ENCODE assay signal across 9 cellular contexts in genomic region chr4:177229331-177229730, GRCh38.
DNase-seq lines count a peak whose midpoint lies in the region; ATAC-seq and TF ChIP-seq lines count a peak whose summit lies in the region.
"Had no signal": no experiment of that assay in that cellular context is flagged by ENCODE, and none has a peak within 500 bp of the region (broad histone marks: within the 10 kb centered on the region; RNA-seq: fewer than 3 reads in every experiment).

No MANE protein-coding gene starts in this region.

- H3K9me2 ChIP-seq in Loucy (replicated peaks; ENCODE audit: low read depth, low read length): no peaks in the 10 kb centered on the region

- H4K20me1 ChIP-seq in BLaER1 treated with 17β-estradiol and CSF1 and Interleukin-3, amounts not matched to agents 10 nM and 100 nM: no peaks in the 10 kb centered on the region
- H4K20me1 ChIP-seq in Loucy (ENCODE audit: insufficient read depth, low read length, poor library complexity, severe bottlenecking): no peaks in the 10 kb centered on the region

- in situ Hi-C loops in brain microvascular endothelial cell (cut with HindIII; ENCODE audit: low pct_ligation_motif_present, low sequenced_read_pairs): no loop called here

- no peak for TF ChIP-seq CTCF in Loucy (conservative IDR thresholded peaks at IDR 0.05; ENCODE audit: low read length)
- no peak for TF ChIP-seq CTCF in brain microvascular endothelial cell (IDR thresholded peaks at IDR 0.05; ENCODE audit: low read depth, low read length, missing control alignments)

- no peak overlapping the region for H3K4me3 ChIP-seq in BLaER1 treated with 17β-estradiol and CSF1 and Interleukin-3, amounts not matched to agents 10 nM and 100 nM
- H3K4me3 ChIP-seq in Loucy (ENCODE audit: low read length, poor library complexity, severe bottlenecking) (peak overlapping the region; percentile 68), brain microvascular endothelial cell (ENCODE audit: low read depth, low read length) (peak overlapping the region; percentile 27)

- peaks cover 0 to 5% (median 0%) of the 10 kb centered on the region in 11 experiments; a peak in 4 of 22 replicates for H3K9me3 ChIP-seq in BLaER1 treated with 17β-estradiol and CSF1 and Interleukin-3, amounts not matched to agents 10 nM and 100 nM (replicated peaks in 1 of 11)
- no peaks in the 10 kb centered on the region for H3K9me3 ChIP-seq in Loucy (ENCODE audit: insufficient read depth, low read depth, low read length)

- no peaks in the 10 kb centered on the region for H3K36me3 ChIP-seq in BLaER1 treated with 17β-estradiol and CSF1 and Interleukin-3, amounts not matched to agents 10 nM and 100 nM
- H3K36me3 ChIP-seq in Loucy (ENCODE audit: insufficient read depth, low read length) (no peaks in the 10 kb centered on the region), brain microvascular endothelial cell (replicated peaks) (no peaks in the 10 kb centered on the region)

- no peak for ATAC-seq in natural killer cell treated with Interleukin-12 subunit alpha and Interleukin-12 subunit beta and Interleukin-15 and Interleukin-18, amount 100 ng/mL, for 72 hours
- no peak for ATAC-seq in HG02852 (IDR thresholded peaks at IDR 0.05; ENCODE audit: unreplicated experiment)

- no peaks in the 10 kb centered on the region for H3K4me1 Mint-ChIP-seq in natural killer cell treated with Interleukin-12 subunit alpha and Interleukin-12 subunit beta and Interleukin-15 and Interleukin-18, amount 100 ng/mL, for 72 hours (ENCODE audit: low read depth in 2 of 2)

- peak overlapping the region in 1 of 11 experiments; percentile 27; a peak in 2 of 22 replicates for H3K27ac ChIP-seq in BLaER1 treated with 17β-estradiol and CSF1 and Interleukin-3, amounts not matched to agents 10 nM and 100 nM
- H3K27ac ChIP-seq in brain microvascular endothelial cell: peak overlapping the region; percentile 4

- H3K4me3 Mint-ChIP-seq in natural killer cell treated with Interleukin-12 subunit alpha and Interleukin-12 subunit beta and Interleukin-15 and Interleukin-18, amount 100 ng/mL, for 72 hours: peak overlapping the region; percentile 71

- no peaks in the 10 kb centered on the region for H3K9me3 Mint-ChIP-seq in natural killer cell treated with Interleukin-12 subunit alpha and Interleukin-12 subunit beta and Interleukin-15 and Interleukin-18, amount 100 ng/mL, for 72 hours

- H3K27ac Mint-ChIP-seq in natural killer cell treated with Interleukin-12 subunit alpha and Interleukin-12 subunit beta and Interleukin-15 and Interleukin-18, amount 100 ng/mL, for 72 hours: peak overlapping the region; percentile 27 to 32

- H3K36me3 Mint-ChIP-seq in natural killer cell treated with Interleukin-12 subunit alpha and Interleukin-12 subunit beta and Interleukin-15 and Interleukin-18, amount 100 ng/mL, for 72 hours: no peaks in the 10 kb centered on the region

- H3K4me2 ChIP-seq in BLaER1 treated with 17β-estradiol and CSF1 and Interleukin-3, amounts not matched to agents 10 nM and 100 nM: peak overlapping the region in 9 of 11 experiments; percentile 2 to 55 (median 19); a peak in 9 of 22 replicates
- H3K4me2 ChIP-seq in Loucy (ENCODE audit: low read depth, low read length, poor library complexity, severe bottlenecking): peak overlapping the region; percentile 73

- H3K4me1 ChIP-seq in BLaER1 treated with 17β-estradiol and CSF1 and Interleukin-3, amounts not matched to agents 10 nM and 100 nM: no peaks in the 10 kb centered on the region
- no peaks in the 10 kb centered on the region for H3K4me1 ChIP-seq in Loucy (ENCODE audit: insufficient read depth, low read length, poor library complexity, severe bottlenecking)

- H2AFZ ChIP-seq in Loucy (ENCODE audit: low read length): peak overlapping the region; percentile 94

- no peaks in the 10 kb centered on the region for H3F3A ChIP-seq in Loucy (ENCODE audit: low read depth)

- H3K27me3 Mint-ChIP-seq in natural killer cell treated with Interleukin-12 subunit alpha and Interleukin-12 subunit beta and Interleukin-15 and Interleukin-18, amount 100 ng/mL, for 72 hours: no peaks in the 10 kb centered on the region

- no peaks in the 10 kb centered on the region for H3K79me2 ChIP-seq in Loucy (ENCODE audit: insufficient read depth, low read length)

- DNase-seq in brain microvascular endothelial cell: no peak
- DNase-seq in natural killer cell treated with Interleukin-12 subunit alpha and Interleukin-12 subunit beta and Interleukin-15 and Interleukin-18, amount 100 ng/mL, for 72 hours (ENCODE audit: low spot score): no peak
- DNase-seq in hippocampal formation (lab: John Stamatoyannopoulos, UW): no peak
- no peak for DNase-seq in T-helper 9 cell
- DNase-seq in NCI-H2196 treated with DMSO at 0.1 percent for 48 hours (lab: John Stamatoyannopoulos, UW; ENCODE audit: unreplicated experiment): no peak
- DNase-seq: NCI-H526 had no signal

- peak overlapping the region in 1 of 11 experiments; percentile 61; a peak in 1 of 22 replicates for H3K9ac ChIP-seq in BLaER1 treated with 17β-estradiol and CSF1 and Interleukin-3, amounts not matched to agents 10 nM and 100 nM
- peak overlapping the region; percentile 54 for H3K9ac ChIP-seq in Loucy (ENCODE audit: low read depth, low read length, poor library complexity, severe bottlenecking)

- H3K27me3 ChIP-seq in BLaER1 treated with 17β-estradiol and CSF1 and Interleukin-3, amounts not matched to agents 10 nM and 100 nM: no peaks in the 10 kb centered on the region
- H3K27me3 ChIP-seq in Loucy (ENCODE audit: insufficient read depth, low read length, poor library complexity, severe bottlenecking) (no peaks in the 10 kb centered on the region), brain microvascular endothelial cell (replicated peaks) (no peaks in the 10 kb centered on the region)

Comparison
In these comparisons a context has a peak if more than half of its experiments do, and no peak if none do; other contexts are left out.
1. H3K4me3 ChIP-seq: peak in Loucy (single experiment) and brain microvascular endothelial cell (single experiment); none in BLaER1 treated with 17β-estradiol and CSF1 and Interleukin-3, amounts not matched to agents 10 nM and 100 nM (0 of 10).